1 cellular context compared by ENCODE assay signal in the genomic region with DNA sequence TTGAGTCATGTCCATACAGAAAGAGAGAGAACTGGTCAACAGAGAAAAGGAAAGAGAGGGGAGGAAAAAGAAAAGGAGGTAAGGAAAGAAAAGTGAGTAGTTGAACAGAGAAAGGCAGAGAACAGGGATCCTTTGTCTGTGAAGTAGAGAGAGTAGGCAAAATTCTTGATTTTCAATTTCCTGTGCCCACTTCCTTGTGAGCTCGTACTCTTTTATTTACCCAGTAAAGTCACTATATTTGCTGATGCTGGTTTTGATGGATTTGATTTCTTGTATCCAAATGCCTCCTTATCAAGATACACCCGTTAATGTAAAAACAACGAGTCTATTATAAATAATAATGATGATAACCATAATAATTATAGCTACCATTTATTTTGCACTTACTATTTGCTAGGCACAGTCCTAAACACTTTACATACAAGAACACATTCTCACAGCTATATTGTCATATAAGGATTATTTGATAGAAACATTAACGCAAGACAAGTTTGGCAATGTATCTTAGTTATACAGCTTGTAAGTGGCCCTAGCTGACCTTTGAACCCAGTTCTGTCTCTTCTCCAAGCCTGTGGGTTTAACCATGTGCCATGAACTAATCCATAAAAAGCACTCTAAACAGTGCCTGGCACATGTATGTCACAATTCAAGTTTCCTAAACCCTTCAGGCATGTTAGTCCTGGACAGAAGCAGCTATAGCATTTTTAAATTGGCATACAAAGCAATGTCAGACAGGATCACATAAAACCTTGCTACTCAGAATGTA.
TF ChIP-seq lines count a peak whose summit lies in the region.

No MANE protein-coding gene starts in this region.

TF ChIP-seq in H1, 55 proteins besides CTCF, POLR2A, EP300 and RAD21:
- no peak for TF ChIP-seq POU5F1 (IDR thresholded peaks at IDR 0.05; ENCODE audit: low read depth, low read length)
- TF ChIP-seq SAP30 (IDR thresholded peaks at IDR 0.05; ENCODE audit: insufficient read depth, insufficient replicate concordance, low read length) = no peak
